ENCODE assay signal across 15 cellular contexts in the genomic region with DNA sequence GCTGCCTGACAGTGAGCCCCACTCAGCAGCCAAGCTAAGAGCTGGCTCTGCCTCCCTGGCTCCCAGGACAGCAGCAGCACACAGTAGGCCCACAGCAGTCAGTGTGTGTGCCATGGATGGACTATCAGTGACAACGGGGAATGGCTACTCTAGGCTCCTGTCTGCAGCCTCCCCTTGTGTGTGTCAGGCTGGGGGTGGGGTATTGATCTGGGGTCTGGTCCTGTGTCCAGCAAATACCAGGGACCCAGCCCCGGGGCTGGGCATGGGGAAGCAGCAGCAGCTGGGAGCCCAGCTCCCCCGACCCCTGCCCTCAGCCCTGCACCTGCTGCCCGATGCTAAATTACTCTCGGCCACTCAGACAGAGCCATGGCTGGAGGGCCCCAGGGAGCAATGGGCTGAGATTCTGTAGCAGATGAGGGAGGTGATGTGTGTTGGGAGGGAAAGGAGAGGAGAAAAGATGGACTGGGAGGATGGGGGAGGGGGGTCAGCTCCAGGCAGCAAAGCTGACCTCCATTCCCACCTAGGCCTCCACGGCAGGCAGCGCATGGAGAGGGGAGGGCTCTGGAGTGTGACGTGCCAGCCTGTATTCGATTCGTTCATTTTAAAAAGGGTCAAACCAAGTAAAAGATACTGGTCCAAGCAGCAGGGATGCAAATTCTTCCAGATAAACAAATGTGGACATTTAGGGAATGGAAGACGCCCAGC.
"Had no signal": no experiment of that assay in that cellular context is flagged by ENCODE, and none has a peak within 500 bp of the region (broad histone marks: within the 10 kb centered on the region; RNA-seq: fewer than 3 reads in every experiment).

No MANE protein-coding gene starts in this region.

- H3K27ac ChIP-seq: adrenal gland, cardiac muscle cell, esophagus muscularis mucosa, hepatocyte had no signal

- H3K4me3 ChIP-seq: adrenal gland, cardiac muscle cell, esophagus muscularis mucosa, hepatocyte had no signal

- H3K4me3 Mint-ChIP-seq: activated CD4-positive, alpha-beta memory T cell treated with anti-CD3 and anti-CD28 coated beads, Interleukin-2, amount 10 ng/mL, durations not matched to agents 7 days and 5 days; activated naive CD4-positive, alpha-beta T cell treated with anti-CD3 and anti-CD28 coated beads, Interleukin-2, amount 50 U/mL, for 24 hours; activated T-cell treated with anti-CD3 and anti-CD28 coated beads, Interleukin-2, amount 50 U/mL, for 24 hours; natural killer cell; stimulated activated memory B cell treated with anti-CD40 and anti-IgM and Interleukin-4, amounts not matched to agents 10 μg/mL and 1 μg/mL and 100 μg/mL, for 72 hours; WTC11 had no signal

- H3K27ac Mint-ChIP-seq: activated CD4-positive, alpha-beta memory T cell treated with anti-CD3 and anti-CD28 coated beads, Interleukin-2, amount 10 ng/mL, durations not matched to agents 7 days and 5 days; activated naive CD4-positive, alpha-beta T cell treated with anti-CD3 and anti-CD28 coated beads, Interleukin-2, amount 50 U/mL, for 24 hours; activated T-cell treated with anti-CD3 and anti-CD28 coated beads, Interleukin-2, amount 50 U/mL, for 24 hours; natural killer cell; stimulated activated memory B cell treated with anti-CD40 and anti-IgM and Interleukin-4, amounts not matched to agents 10 μg/mL and 1 μg/mL and 100 μg/mL, for 72 hours; WTC11 had no signal

- H3K4me2 ChIP-seq: hepatocyte had no signal

- DNase-seq: activated CD4-positive, alpha-beta memory T cell treated with anti-CD3 and anti-CD28 coated beads, Interleukin-2, amount 10 ng/mL, durations not matched to agents 7 days and 5 days; activated CD4-positive, alpha-beta T cell treated with anti-CD3 and anti-CD28 coated beads for 4 hours; activated T-cell treated with anti-CD3 and anti-CD28 coated beads, Interleukin-2, amount 50 U/mL, for 24 hours; adrenal gland; natural killer cell; stimulated activated CD4-positive, alpha-beta T cell treated with anti-CD3 and anti-CD28 coated beads, Interleukin-2, amount 100 ng/mL, for 48 hours; T-helper 2 cell had no signal

- H3K36me3 ChIP-seq: adrenal gland, cardiac muscle cell, esophagus muscularis mucosa had no signal

- H3K9me3 Mint-ChIP-seq: activated CD4-positive, alpha-beta memory T cell treated with anti-CD3 and anti-CD28 coated beads, Interleukin-2, amount 10 ng/mL, durations not matched to agents 7 days and 5 days; activated naive CD4-positive, alpha-beta T cell treated with anti-CD3 and anti-CD28 coated beads, Interleukin-2, amount 50 U/mL, for 24 hours; activated T-cell treated with anti-CD3 and anti-CD28 coated beads, Interleukin-2, amount 50 U/mL, for 24 hours; natural killer cell; WTC11 had no signal

- H3K4me1 Mint-ChIP-seq: activated naive CD4-positive, alpha-beta T cell treated with anti-CD3 and anti-CD28 coated beads, Interleukin-2, amount 50 U/mL, for 24 hours; natural killer cell; stimulated activated memory B cell treated with anti-CD40 and anti-IgM and Interleukin-4, amounts not matched to agents 10 μg/mL and 1 μg/mL and 100 μg/mL, for 72 hours had no signal

- H3K9me3 ChIP-seq: adrenal gland, esophagus muscularis mucosa had no signal

- H3K27me3 ChIP-seq: adrenal gland, cardiac muscle cell had no signal

- H3K27me3 Mint-ChIP-seq: activated T-cell treated with anti-CD3 and anti-CD28 coated beads, Interleukin-2, amount 50 U/mL, for 24 hours; stimulated activated memory B cell treated with anti-CD40 and anti-IgM and Interleukin-4, amounts not matched to agents 10 μg/mL and 1 μg/mL and 100 μg/mL, for 72 hours had no signal

- H3K36me3 Mint-ChIP-seq: activated naive CD4-positive, alpha-beta T cell treated with anti-CD3 and anti-CD28 coated beads, Interleukin-2, amount 50 U/mL, for 24 hours; natural killer cell; stimulated activated memory B cell treated with anti-CD40 and anti-IgM and Interleukin-4, amounts not matched to agents 10 μg/mL and 1 μg/mL and 100 μg/mL, for 72 hours; WTC11 had no signal

- H2AFZ ChIP-seq: hepatocyte had no signal

- ATAC-seq: left lobe of liver; natural killer cell; stimulated activated memory B cell treated with anti-CD40 and anti-IgM and Interleukin-4, amounts not matched to agents 10 μg/mL and 1 μg/mL and 100 μg/mL, for 72 hours; WTC11 had no signal

- H3K79me2 ChIP-seq: hepatocyte had no signal

- FAIRE-seq: keratinocyte had no signal
